2 cellular contexts compared by ENCODE assay signal in the genomic region with DNA sequence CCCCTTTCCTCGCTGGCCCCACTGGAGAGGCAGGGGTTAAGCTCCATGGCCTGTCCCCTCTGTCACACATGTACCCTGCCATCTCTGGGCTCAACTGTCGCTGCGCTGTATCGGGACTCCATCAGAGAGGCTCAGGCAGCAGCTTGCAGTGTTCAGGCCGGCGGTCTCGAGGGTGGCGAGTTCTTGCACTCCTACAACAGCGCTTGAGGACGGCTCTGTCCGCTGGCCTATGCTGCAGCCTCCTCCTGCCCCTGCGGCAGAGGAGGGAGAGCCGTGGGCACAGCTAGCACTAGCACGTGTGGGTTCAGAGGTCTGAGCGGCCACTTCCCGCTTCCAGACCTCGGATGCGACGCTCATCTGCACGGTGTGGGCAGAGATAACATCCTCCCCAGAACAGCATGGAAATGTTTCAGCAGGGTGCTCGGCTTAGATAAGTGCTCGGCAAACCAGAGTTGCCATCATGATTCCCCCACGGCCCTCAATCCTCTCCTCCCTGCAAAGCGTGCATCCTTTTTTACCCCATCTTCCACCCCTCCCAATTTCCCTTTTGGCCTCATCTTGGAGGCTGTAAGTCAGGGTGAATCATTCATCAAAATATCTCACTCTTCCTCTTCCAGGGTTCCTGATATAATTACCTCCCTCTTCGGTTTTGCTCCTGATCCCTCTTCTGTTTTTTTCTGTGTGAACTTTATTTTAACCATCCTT.
A peak's percentile ranks its signal among the peaks of the same experiment; 100 is the strongest.
TF ChIP-seq lines count a peak whose summit lies in the region.

No MANE protein-coding gene starts in this region.

TF ChIP-seq in GM23338, 12 proteins besides CTCF, POLR2A, EP300 and RAD21:
- TF ChIP-seq, protein P1, sequence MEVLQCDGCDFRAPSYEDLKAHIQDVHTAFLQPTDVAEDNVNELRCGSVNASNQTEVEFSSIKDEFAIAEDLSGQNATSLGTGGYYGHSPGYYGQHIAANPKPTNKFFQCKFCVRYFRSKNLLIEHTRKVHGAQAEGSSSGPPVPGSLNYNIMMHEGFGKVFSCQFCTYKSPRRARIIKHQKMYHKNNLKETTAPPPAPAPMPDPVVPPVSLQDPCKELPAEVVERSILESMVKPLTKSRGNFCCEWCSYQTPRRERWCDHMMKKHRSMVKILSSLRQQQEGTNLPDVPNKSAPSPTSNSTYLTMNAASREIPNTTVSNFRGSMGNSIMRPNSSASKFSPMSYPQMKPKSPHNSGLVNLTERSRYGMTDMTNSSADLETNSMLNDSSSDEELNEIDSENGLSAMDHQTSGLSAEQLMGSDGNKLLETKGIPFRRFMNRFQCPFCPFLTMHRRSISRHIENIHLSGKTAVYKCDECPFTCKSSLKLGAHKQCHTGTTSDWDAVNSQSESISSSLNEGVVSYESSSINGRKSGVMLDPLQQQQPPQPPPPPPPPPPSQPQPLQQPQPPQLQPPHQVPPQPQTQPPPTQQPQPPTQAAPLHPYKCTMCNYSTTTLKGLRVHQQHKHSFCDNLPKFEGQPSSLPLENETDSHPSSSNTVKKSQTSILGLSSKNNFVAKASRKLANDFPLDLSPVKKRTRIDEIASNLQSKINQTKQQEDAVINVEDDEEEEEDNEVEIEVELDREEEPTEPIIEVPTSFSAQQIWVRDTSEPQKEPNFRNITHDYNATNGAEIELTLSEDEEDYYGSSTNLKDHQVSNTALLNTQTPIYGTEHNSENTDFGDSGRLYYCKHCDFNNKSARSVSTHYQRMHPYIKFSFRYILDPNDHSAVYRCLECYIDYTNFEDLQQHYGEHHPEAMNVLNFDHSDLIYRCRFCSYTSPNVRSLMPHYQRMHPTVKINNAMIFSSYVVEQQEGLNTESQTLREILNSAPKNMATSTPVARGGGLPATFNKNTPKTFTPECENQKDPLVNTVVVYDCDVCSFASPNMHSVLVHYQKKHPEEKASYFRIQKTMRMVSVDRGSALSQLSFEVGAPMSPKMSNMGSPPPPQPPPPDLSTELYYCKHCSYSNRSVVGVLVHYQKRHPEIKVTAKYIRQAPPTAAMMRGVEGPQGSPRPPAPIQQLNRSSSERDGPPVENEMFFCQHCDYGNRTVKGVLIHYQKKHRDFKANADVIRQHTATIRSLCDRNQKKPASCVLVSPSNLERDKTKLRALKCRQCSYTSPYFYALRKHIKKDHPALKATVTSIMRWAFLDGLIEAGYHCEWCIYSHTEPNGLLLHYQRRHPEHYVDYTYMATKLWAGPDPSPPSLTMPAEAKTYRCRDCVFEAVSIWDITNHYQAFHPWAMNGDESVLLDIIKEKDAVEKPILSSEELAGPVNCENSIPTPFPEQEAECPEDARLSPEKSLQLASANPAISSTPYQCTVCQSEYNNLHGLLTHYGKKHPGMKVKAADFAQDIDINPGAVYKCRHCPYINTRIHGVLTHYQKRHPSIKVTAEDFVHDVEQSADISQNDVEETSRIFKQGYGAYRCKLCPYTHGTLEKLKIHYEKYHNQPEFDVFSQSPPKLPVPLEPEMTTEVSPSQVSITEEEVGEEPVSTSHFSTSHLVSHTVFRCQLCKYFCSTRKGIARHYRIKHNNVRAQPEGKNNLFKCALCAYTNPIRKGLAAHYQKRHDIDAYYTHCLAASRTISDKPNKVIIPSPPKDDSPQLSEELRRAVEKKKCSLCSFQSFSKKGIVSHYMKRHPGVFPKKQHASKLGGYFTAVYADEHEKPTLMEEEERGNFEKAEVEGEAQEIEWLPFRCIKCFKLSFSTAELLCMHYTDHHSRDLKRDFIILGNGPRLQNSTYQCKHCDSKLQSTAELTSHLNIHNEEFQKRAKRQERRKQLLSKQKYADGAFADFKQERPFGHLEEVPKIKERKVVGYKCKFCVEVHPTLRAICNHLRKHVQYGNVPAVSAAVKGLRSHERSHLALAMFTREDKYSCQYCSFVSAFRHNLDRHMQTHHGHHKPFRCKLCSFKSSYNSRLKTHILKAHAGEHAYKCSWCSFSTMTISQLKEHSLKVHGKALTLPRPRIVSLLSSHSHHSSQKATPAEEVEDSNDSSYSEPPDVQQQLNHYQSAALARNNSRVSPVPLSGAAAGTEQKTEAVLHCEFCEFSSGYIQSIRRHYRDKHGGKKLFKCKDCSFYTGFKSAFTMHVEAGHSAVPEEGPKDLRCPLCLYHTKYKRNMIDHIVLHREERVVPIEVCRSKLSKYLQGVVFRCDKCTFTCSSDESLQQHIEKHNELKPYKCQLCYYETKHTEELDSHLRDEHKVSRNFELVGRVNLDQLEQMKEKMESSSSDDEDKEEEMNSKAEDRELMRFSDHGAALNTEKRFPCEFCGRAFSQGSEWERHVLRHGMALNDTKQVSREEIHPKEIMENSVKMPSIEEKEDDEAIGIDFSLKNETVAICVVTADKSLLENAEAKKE (CRISPR knock-in tag; IDR thresholded peaks at IDR 0.05): no peak

TF ChIP-seq in endothelial cell of umbilical vein, 7 proteins besides CTCF, POLR2A, EP300 and RAD21:
- TF ChIP-seq GATA2 (IDR thresholded peaks at IDR 0.05; ENCODE audit: insufficient read depth, insufficient read length, low read depth, low read length) (peak; percentile 49), FOS (IDR thresholded peaks at IDR 0.05; ENCODE audit: borderline replicate concordance, insufficient read depth, low read length) (no peak)
